In the genomic region with DNA sequence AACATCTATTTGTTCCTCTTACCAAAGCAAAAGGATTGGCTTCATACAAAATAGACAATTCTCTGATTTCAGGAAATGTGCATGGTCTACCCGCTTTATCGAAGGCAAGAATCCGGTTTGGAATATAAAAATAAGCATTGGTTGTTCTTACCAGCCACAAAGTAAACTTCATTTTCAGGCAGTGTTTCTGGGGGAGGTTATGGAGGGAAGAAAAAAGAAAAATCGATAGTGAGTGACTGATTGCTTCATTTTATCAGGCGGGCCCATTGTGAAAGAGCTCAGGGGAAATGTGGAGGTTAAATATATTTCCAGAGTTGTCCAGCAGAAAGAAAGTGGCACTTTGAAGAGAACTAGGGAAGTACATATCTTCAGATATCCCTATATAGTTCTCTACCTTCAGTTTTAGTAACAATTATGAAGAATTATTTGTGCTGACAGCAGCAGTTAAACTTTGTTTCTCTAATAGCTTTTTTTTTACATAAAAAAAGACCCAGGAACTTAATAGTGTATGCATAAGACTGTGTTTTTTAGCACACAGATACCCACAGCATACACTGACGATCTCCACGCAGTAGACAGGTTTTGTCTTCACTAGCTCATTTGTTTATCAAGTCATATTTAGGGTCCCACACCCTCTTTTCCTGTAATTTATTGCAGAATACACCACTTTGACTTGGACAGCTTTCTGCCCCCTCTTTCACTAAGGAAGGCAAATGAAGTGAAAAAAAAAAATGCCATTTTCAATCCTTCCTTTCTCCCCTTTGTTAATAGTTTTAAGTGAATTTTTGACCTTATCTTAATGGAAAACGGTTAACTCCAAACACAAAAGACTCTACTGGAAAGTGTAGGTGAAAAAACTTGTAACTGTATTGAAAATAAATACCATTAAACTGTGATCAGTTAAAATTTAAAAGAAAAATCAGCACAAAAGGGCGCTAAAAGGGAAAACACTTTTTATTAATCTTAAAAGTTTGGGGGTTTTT, we compare ENCODE assay signal across 14 cellular contexts. TPM values are rescaled to one million over a fixed set of nuclear protein-coding genes. Genes with fewer than 3 reads are reported as not detected.
DNase-seq lines count a peak whose midpoint lies in the region; ATAC-seq, FAIRE-seq and TF ChIP-seq lines count a peak whose summit lies in the region.
"Had no signal": no experiment of that assay in that cellular context is flagged by ENCODE, and none has a peak within 500 bp of the region (broad histone marks: within the 10 kb centered on the region; RNA-seq: fewer than 3 reads in every experiment).

No MANE protein-coding gene starts in this region.

- CTCF ChIA-PET in A549 (lab: Yijun Ruan, JAX): interaction anchor here (1.0 to 1.2 kb wide), 2 partner anchors 9 to 282 kb away, joined by 3 read pairs; no protein-coding TSS in a partner anchor
- CTCF ChIA-PET in WTC11 (lab: Charles Lee): interaction anchor here (0.6 to 1.7 kb wide), 5 partner anchors 8 to 282 kb away, joined by 3 to 4 read pairs (median 4); no protein-coding TSS in a partner anchor

- H3K36me3 ChIP-seq in liver (ENCODE audit: control insufficient read depth in 4 of 4, insufficient read depth in 3 of 4, low read depth in 1 of 4, low read length in 3 of 4) (no peaks in the 10 kb centered on the region), WERI-Rb-1 (no peaks in the 10 kb centered on the region), mucosa of descending colon (ENCODE audit: low read depth) (no peaks in the 10 kb centered on the region)

- peaks cover 0 to 37% (median 19%) of the 10 kb centered on the region in 4 donors for H3K27me3 ChIP-seq in liver (ENCODE audit: control insufficient read depth in 4 of 4, insufficient read depth in 4 of 4, low read length in 3 of 4)
- peaks cover 41% of the 10 kb centered on the region for H3K27me3 ChIP-seq in WERI-Rb-1 (ENCODE audit: insufficient read depth, low read depth, severe bottlenecking)

- POLR2A ChIA-PET in A549 (lab: Yijun Ruan, JAX) (no interaction called here), WTC11 (lab: Charles Lee) (no interaction called here)

- no peak for FAIRE-seq in A549 (lab: Jason Lieb, UNC)

- H3K9me3 Mint-ChIP-seq in WTC11: no peaks in the 10 kb centered on the region
- H3K9me3 Mint-ChIP-seq: activated naive CD8-positive, alpha-beta T cell treated with anti-CD3 and anti-CD28 coated beads, Interleukin-2, amount 50 U/mL, for 24 hours; dendritic cell treated with granulocyte-macrophage colony-stimulating factor and Interleukin-4, amounts not matched to agents 40 ng/mL and 50 ng/mL, for 4 days; mesothelial cell of epicardium had no signal

- ATAC-seq in A549 (no peak), WTC11 (no peak), HG02840 (IDR thresholded peaks at IDR 0.05; ENCODE audit: low FRiP score, unreplicated experiment) (no peak), mucosa of descending colon (no peak), GM19328 (IDR thresholded peaks at IDR 0.05; ENCODE audit: unreplicated experiment) (no peak)
- ATAC-seq: activated naive CD8-positive, alpha-beta T cell treated with anti-CD3 and anti-CD28 coated beads, Interleukin-2, amount 50 U/mL, for 24 hours; right cardiac atrium had no signal

- H3K36me3 Mint-ChIP-seq in WTC11: no peaks in the 10 kb centered on the region
- H3K36me3 Mint-ChIP-seq: mesothelial cell of epicardium had no signal

- DNase-seq in A549 (ENCODE audit: low read depth in 1 of 2, low spot score in 1 of 2) (no peak), HuH-7 (ENCODE audit: low spot score) (peak; percentile 67), WTC11 (ENCODE audit: low spot score) (no peak), WERI-Rb-1 (no peak), mucosa of descending colon (no peak)
- DNase-seq: activated naive CD8-positive, alpha-beta T cell treated with anti-CD3 and anti-CD28 coated beads, Interleukin-2, amount 50 U/mL, for 24 hours; DMS79; right cardiac atrium; stimulated activated naive CD4-positive, alpha-beta T cell had no signal

- peaks cover 9% of the 10 kb centered on the region; the same call in 2 of the 3 replicates for H3K4me1 ChIP-seq in A549
- H3K4me1 ChIP-seq in liver (ENCODE audit: control insufficient read depth in 4 of 4, insufficient read depth in 4 of 4, low read length in 3 of 4): peaks cover 21 to 40% (median 33%) of the 10 kb centered on the region in 4 donors
- H3K4me1 ChIP-seq in mucosa of descending colon (ENCODE audit: low read depth): peaks cover 37% of the 10 kb centered on the region

- no peak overlapping the region for H3K27ac ChIP-seq in A549
- no peak overlapping the region for H3K27ac ChIP-seq in liver (ENCODE audit: low read depth in 1 of 2, low read length in 2 of 2)
- no peak overlapping the region for H3K27ac ChIP-seq in WERI-Rb-1

- no peak overlapping the region for H3K4me2 ChIP-seq in A549

- peak overlapping the region; percentile 11; the same call in 1 of the 2 replicates for H3K4me3 Mint-ChIP-seq in WTC11
- H3K4me3 Mint-ChIP-seq: activated naive CD8-positive, alpha-beta T cell treated with anti-CD3 and anti-CD28 coated beads, Interleukin-2, amount 50 U/mL, for 24 hours; dendritic cell treated with granulocyte-macrophage colony-stimulating factor and Interleukin-4, amounts not matched to agents 40 ng/mL and 50 ng/mL, for 4 days; mesothelial cell of epicardium had no signal

- WGBS in A549 (ENCODE audit: missing lambda C conversion rate): 49% methylated on average over 9 of the region's 9 CpGs
- WGBS in liver: 16% methylated on average over 9 of the region's 9 CpGs

- no peak for TF ChIP-seq POLR2A in A549 (IDR thresholded peaks at IDR 0.05; ENCODE audit: low read length)

- TF ChIP-seq CTCF in A549 (IDR thresholded peaks at IDR 0.05) (no peak), WTC11 (IDR thresholded peaks at IDR 0.05) (no peak), liver (IDR thresholded peaks at IDR 0.05; ENCODE audit: low read depth, low read length, missing input control) (no peak), WERI-Rb-1 (IDR thresholded peaks at IDR 0.05; ENCODE audit: low read depth, low read length) (no peak), mucosa of descending colon (IDR thresholded peaks at IDR 0.05) (no peak)

- no peak for TF ChIP-seq EP300 in A549 (IDR thresholded peaks at IDR 0.05)

- H3K9ac ChIP-seq in liver (ENCODE audit: low read depth in 1 of 2, low read length in 2 of 2): no peak overlapping the region

- H3K4me1 Mint-ChIP-seq in WTC11: peaks cover 62% of the 10 kb centered on the region

- H3K27me3 Mint-ChIP-seq in WTC11 (ENCODE audit: low read depth): peaks cover 97% of the 10 kb centered on the region

- H3K9me3 ChIP-seq in A549 (no peaks in the 10 kb centered on the region), liver (ENCODE audit: control insufficient read depth in 4 of 4, low read length in 3 of 4) (peaks cover 0 to 2% (median 0%) of the 10 kb centered on the region in 4 donors), WERI-Rb-1 (ENCODE audit: severe bottlenecking) (no peaks in the 10 kb centered on the region), mucosa of descending colon (no peaks in the 10 kb centered on the region)

- TF ChIP-seq RAD21 in A549 (conservative IDR thresholded peaks at IDR 0.05 in 1 of 2, IDR thresholded peaks at IDR 0.05 in 1 of 2): no peak
- peak in 1 of 2 donors; percentile 17 for TF ChIP-seq RAD21 in liver (IDR thresholded peaks at IDR 0.05)

- H3K4me3 ChIP-seq in A549 (no peak overlapping the region), liver (ENCODE audit: low read depth in 1 of 3, low read length in 3 of 3) (no peak overlapping the region), WERI-Rb-1 (ENCODE audit: low read depth, low read length) (no peak overlapping the region), mucosa of descending colon (no peak overlapping the region)

- intact Hi-C loops in mucosa of descending colon (cut with DNase I, micrococcal nuclease): no loop called here

- H3K27ac Mint-ChIP-seq in WTC11: no peak overlapping the region
- H3K27ac Mint-ChIP-seq: activated naive CD8-positive, alpha-beta T cell treated with anti-CD3 and anti-CD28 coated beads, Interleukin-2, amount 50 U/mL, for 24 hours; dendritic cell treated with granulocyte-macrophage colony-stimulating factor and Interleukin-4, amounts not matched to agents 40 ng/mL and 50 ng/mL, for 4 days; mesothelial cell of epicardium had no signal

TF ChIP-seq in A549, 52 proteins besides CTCF, POLR2A, EP300 and RAD21 (continues in another document):
- peak; percentile 37; the same call in 1 of the 2 replicates for TF ChIP-seq RNF2 (IDR thresholded peaks at IDR 0.05; ENCODE audit: borderline replicate concordance, low read depth)

TF ChIP-seq in liver, 16 proteins besides CTCF, POLR2A, EP300 and RAD21:
- no peak for TF ChIP-seq JUND (IDR thresholded peaks at IDR 0.05)
- TF ChIP-seq FOXA2 (IDR thresholded peaks at IDR 0.05): peak; percentile 14
- TF ChIP-seq RXRA (IDR thresholded peaks at IDR 0.05): peak; percentile 28 to 38
- TF ChIP-seq HNF4A (conservative IDR thresholded peaks at IDR 0.05): peak; percentile 21 to 22
- peak; percentile 33 for TF ChIP-seq YY1 (IDR thresholded peaks at IDR 0.05)
TF ChIP-seq in liver: peak in this region for 4.

RNA-seq across cellular contexts. Expression of gene POU3F2, which starts 2.9 kb away (rescaled TPM):
- polyA plus RNA-seq in A549 (2011; rRNA removed) (not detected in 2 replicates), A549 (2017; fragmentation: RNase III; extraction: RNeasy Plus Mini Kit Qiagen cat#74134 plus additional on column Dnase treatment) (not detected in 3 replicates), liver (not detected)
- polyA plus RNA-seq in A549 (2012; cell fraction: cytosol; rRNA removed): not detected in 2 replicates
- polyA plus RNA-seq in A549 (2012; cell fraction: nucleus; rRNA removed): not detected in 2 replicates
- polyA minus RNA-seq in A549 (2011; rRNA and poly(A)+ RNA removed): not detected in 2 replicates
- total RNA-seq in WTC11 (2021) (0.07 to 0.14 TPM (median 0.14 TPM) in 3 replicates), liver (not detected), mucosa of descending colon (not detected)
- total RNA-seq: mesothelial cell of epicardium, right cardiac atrium had no signal
